11 cellular contexts compared by ENCODE assay signal in the genomic region with DNA sequence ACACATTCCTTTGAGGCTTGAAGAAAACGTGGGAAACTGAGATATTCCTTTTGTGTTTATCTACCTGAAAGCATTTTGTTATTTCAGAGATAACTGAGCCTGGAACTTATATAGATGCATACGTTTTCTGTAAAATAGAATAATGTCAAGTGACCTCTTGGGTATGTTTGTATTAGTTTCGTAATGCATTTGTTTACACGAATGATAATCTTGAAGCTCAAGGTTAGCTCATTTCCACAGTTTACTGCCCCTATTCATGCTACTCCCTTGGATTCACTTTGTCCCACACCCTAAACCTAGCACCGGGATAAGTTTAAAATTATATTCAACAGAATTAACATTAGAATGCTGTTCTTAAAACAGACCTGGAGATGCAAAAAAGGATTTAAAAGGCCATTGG.
"Had no signal": no experiment of that assay in that cellular context is flagged by ENCODE, and none has a peak within 500 bp of the region (broad histone marks: within the 10 kb centered on the region; RNA-seq: fewer than 3 reads in every experiment).

No MANE protein-coding gene starts in this region.

- H3K9ac ChIP-seq: GM23248 had no signal

- ATAC-seq: GM23338, HCT116 had no signal

- H3K4me2 ChIP-seq: GM23338 had no signal

- H3K27ac ChIP-seq: GM23248 had no signal

- H3K4me3 ChIP-seq: GM23248, GM23338, HAP-1 had no signal

- FAIRE-seq: H1, H54 had no signal

- H2AFZ ChIP-seq: GM23248, GM23338 had no signal

- H3K9me3 Mint-ChIP-seq: GM23338, H9, HFFc6 had no signal

- H3K27ac Mint-ChIP-seq: GM23338, H9, HFFc6 had no signal

- H3K36me3 ChIP-seq: HAP-1 had no signal

- DNase-seq: GM23248, GOT3, H7, H9, HCEC 1CT, HFFc6 had no signal

- H3K9me3 ChIP-seq: HAP-1 had no signal
